In the genomic region with DNA sequence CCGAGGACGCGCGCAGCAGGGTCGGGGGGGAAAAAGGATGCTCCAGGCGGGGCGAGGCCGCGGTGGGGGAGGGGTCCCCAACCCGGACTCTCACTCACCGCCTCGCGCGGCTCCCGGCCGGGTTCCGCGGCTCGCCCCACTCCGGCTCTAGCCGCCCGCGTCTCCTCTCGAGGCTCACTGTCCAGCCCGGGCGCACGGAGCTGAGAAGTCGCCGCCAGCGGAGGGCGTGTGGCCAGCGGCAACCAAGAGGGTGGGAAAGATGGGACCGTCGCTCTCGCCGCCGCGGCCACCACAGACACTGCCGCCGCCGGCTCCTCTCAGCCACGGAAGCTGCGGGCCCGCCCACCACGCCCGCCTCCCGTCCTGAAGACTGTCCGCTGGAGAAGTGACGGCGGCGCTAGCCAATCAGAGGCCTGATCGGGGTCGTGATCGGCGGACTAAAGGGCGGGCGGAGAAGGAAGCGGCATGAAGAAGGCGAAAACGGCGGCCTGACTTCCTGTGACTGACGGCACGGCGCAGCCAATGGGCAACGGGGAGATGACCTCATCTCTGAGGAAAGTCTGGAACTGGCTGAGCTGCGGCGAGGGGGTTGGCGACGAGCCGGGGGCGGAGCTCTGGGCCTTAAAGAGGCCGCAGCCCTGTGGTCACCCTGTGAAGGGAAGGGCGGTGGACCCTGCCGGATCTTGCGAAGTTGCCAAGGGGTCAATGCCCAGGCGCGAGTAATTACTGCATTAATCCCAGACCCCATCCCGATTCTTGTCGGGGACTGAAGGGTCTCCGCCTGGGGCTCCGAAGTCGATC, we compare ENCODE assay signal across 8 cellular contexts. TPM values are rescaled to one million over a fixed set of nuclear protein-coding genes. Genes with fewer than 3 reads are reported as not detected.
DNase-seq lines count a peak whose midpoint lies in the region; ATAC-seq, FAIRE-seq and TF ChIP-seq lines count a peak whose summit lies in the region.

MRTFA (minus strand) TSS at position 340 of the 801 bp plus-strand sequence.

- ATAC-seq in GM18502 (IDR thresholded peaks at IDR 0.05; ENCODE audit: poor library complexity, unreplicated experiment) (peak; percentile 90), HG02970 (IDR thresholded peaks at IDR 0.05; ENCODE audit: low FRiP score, unreplicated experiment) (peak; percentile 90), psoas muscle (peak; percentile 94 to 97 (median 95))

- TF ChIP-seq CTCF in ascending aorta (IDR thresholded peaks at IDR 0.05) (no peak), right atrium auricular region (IDR thresholded peaks at IDR 0.05) (no peak), psoas muscle (IDR thresholded peaks at IDR 0.05) (no peak)

- FAIRE-seq in urothelium cell line (lab: Jason Lieb, UNC), result peak; percentile 99

- no peaks in the 10 kb centered on the region for H3K9me3 Mint-ChIP-seq in T-helper 2 cell treated with Interferon-gamma antibody and Interleukin-4, amounts not matched to agents 5 μg/mL and 100 μg/mL, for 36 hours

- H3K27ac Mint-ChIP-seq in T-helper 2 cell treated with Interferon-gamma antibody and Interleukin-4, amounts not matched to agents 5 μg/mL and 100 μg/mL, for 36 hours, result peak within 1 kb of the TSS; percentile 96

- H3K36me3 ChIP-seq in ascending aorta (no peaks in the 10 kb centered on the region), right atrium auricular region (no peaks in the 10 kb centered on the region), psoas muscle (ENCODE audit: insufficient read depth in 1 of 2, low read depth in 1 of 2) (no peaks in the 10 kb centered on the region)

- intact Hi-C loops in ascending aorta (cut with DNase I) (loop anchor here (1.0 to 5.0 kb wide), 7 partner anchors 15 to 566 kb away; partner anchors contain the start of genes SGSM3 and SLC25A17), psoas muscle (cut with DNase I) (loop anchor here (5.0 kb wide), 2 partner anchors 109 to 124 kb away; no protein-coding TSS in a partner anchor)

- peak within 1 kb of the TSS; percentile 96 for H3K4me3 Mint-ChIP-seq in T-helper 2 cell treated with Interferon-gamma antibody and Interleukin-4, amounts not matched to agents 5 μg/mL and 100 μg/mL, for 36 hours

- peaks cover 26% of the 10 kb centered on the region for H3K4me1 Mint-ChIP-seq in T-helper 2 cell treated with Interferon-gamma antibody and Interleukin-4, amounts not matched to agents 5 μg/mL and 100 μg/mL, for 36 hours (ENCODE audit: low read depth)

- H3K4me3 ChIP-seq in ascending aorta, result peak within 1 kb of the TSS; percentile 83 to 91
- peak within 1 kb of the TSS; percentile 76 to 93 for H3K4me3 ChIP-seq in right atrium auricular region
- peak within 1 kb of the TSS; percentile 93 for H3K4me3 ChIP-seq in psoas muscle

- H3K4me1 ChIP-seq in ascending aorta, result peaks cover 0 to 12% of the 10 kb centered on the region in 2 donors
- peaks cover 0 to 30% of the 10 kb centered on the region in 2 donors for H3K4me1 ChIP-seq in right atrium auricular region
- peaks cover 26% of the 10 kb centered on the region for H3K4me1 ChIP-seq in psoas muscle

- H3K9me3 ChIP-seq in ascending aorta, result no peaks in the 10 kb centered on the region
- H3K9me3 ChIP-seq in right atrium auricular region, result no peaks in the 10 kb centered on the region
- H3K9me3 ChIP-seq in psoas muscle, result no peaks in the 10 kb centered on the region

- 0 to 1% (median 1%) methylated on average over 72 to 82 of the region's 82 CpGs for WGBS in psoas muscle, 3 donors

- peak; percentile 99 for DNase-seq in NCI-H1930 (lab: John Stamatoyannopoulos, UW)
- DNase-seq in T-helper 2 cell treated with Interferon-gamma antibody and Interleukin-4, amounts not matched to agents 5 μg/mL and 100 μg/mL, for 36 hours (ENCODE audit: low spot score), result peak; percentile 100
- DNase-seq in ascending aorta (ENCODE audit: low spot score in 2 of 2), result peak; percentile 100
- peak; percentile 100 for DNase-seq in right atrium auricular region (ENCODE audit: low spot score)
- DNase-seq in psoas muscle, result peak; percentile 100
- peak; percentile 99 for DNase-seq in urothelium cell line (ENCODE audit: low spot score)

- H3K27ac ChIP-seq in ascending aorta, result peak within 1 kb of the TSS; percentile 86 to 92
- H3K27ac ChIP-seq in right atrium auricular region, result peak within 1 kb of the TSS; percentile 87 to 93
- H3K27ac ChIP-seq in psoas muscle, result peak within 1 kb of the TSS; percentile 89

- no peaks in the 10 kb centered on the region for H3K27me3 Mint-ChIP-seq in T-helper 2 cell treated with Interferon-gamma antibody and Interleukin-4, amounts not matched to agents 5 μg/mL and 100 μg/mL, for 36 hours (ENCODE audit: low read depth)

- peaks cover 4% of the 10 kb centered on the region for H3K36me3 Mint-ChIP-seq in T-helper 2 cell treated with Interferon-gamma antibody and Interleukin-4, amounts not matched to agents 5 μg/mL and 100 μg/mL, for 36 hours (ENCODE audit: low read depth)

- H3K27me3 ChIP-seq in ascending aorta, result no peaks in the 10 kb centered on the region
- H3K27me3 ChIP-seq in right atrium auricular region, result no peaks in the 10 kb centered on the region
- no peaks in the 10 kb centered on the region for H3K27me3 ChIP-seq in psoas muscle (ENCODE audit: insufficient read depth in 3 of 3, low read length in 2 of 3)

RNA-seq across cellular contexts. Expression of gene MRTFA, which starts in this region (rescaled TPM):
- total RNA-seq in ascending aorta (99.3 TPM), right atrium auricular region (10 to 100 TPM; 45.8 to 55.2 TPM), psoas muscle (10 to 100 TPM; 15.7 to 24.0 (median 20.0) TPM)
- 10 to 100 TPM; 10.1 to 14.2 (median 14.2) TPM for polyA plus RNA-seq in psoas muscle

Comparison
In these comparisons a context has a peak if more than half of its experiments do, and no peak if none do; other contexts are left out.
1. Peak in every context shown above with its lines: DNase-seq, ATAC-seq, H3K4me3 ChIP-seq and H3K27ac ChIP-seq.